10 cellular contexts compared by ENCODE assay signal in genomic region chr1:160429702-160430535, GRCh38. TPM values are rescaled to one million over a fixed set of nuclear protein-coding genes. Genes with fewer than 3 reads are reported as not detected.
DNase-seq lines count a peak whose midpoint lies in the region; ATAC-seq and TF ChIP-seq lines count a peak whose summit lies in the region.
"Had no signal": no experiment of that assay in that cellular context is flagged by ENCODE, and none has a peak within 500 bp of the region (broad histone marks: within the 10 kb centered on the region; RNA-seq: fewer than 3 reads in every experiment).

No MANE protein-coding gene starts in this region.

- H3K4me3 ChIP-seq in GM06990 (replicated peaks; ENCODE audit: low read depth, low read length): no peak overlapping the region
- no peak overlapping the region for H3K4me3 ChIP-seq in effector memory CD4-positive, alpha-beta T cell (ENCODE audit: insufficient read depth, low read depth, low read length, poor library complexity, severe bottlenecking)

- H3K27ac ChIP-seq in effector memory CD4-positive, alpha-beta T cell (ENCODE audit: insufficient read depth, low read length, poor library complexity, severe bottlenecking): peak overlapping the region; percentile 58

- peaks cover 35% of the 10 kb centered on the region for H3K4me1 ChIP-seq in effector memory CD4-positive, alpha-beta T cell (ENCODE audit: control insufficient read depth, insufficient read depth, low read length, poor library complexity, severe bottlenecking)

- H3K36me3 ChIP-seq in GM06990 (ENCODE audit: control insufficient read depth, insufficient read depth, low read length): no peaks in the 10 kb centered on the region
- no peaks in the 10 kb centered on the region for H3K36me3 ChIP-seq in effector memory CD4-positive, alpha-beta T cell (ENCODE audit: control insufficient read depth, insufficient read depth, low read length)

- DNase-seq in GM06990 (ENCODE audit: extremely low read depth, insufficient read length): peak; percentile 79
- no peak for DNase-seq in effector memory CD4-positive, alpha-beta T cell
- no peak for DNase-seq in COLO668 (lab: John Stamatoyannopoulos, UW; ENCODE audit: unreplicated experiment)
- DNase-seq in left colon: no peak
- DNase-seq in NCI-H2227 (lab: John Stamatoyannopoulos, UW; ENCODE audit: unreplicated experiment): no peak
- DNase-seq: activated CD4-positive, alpha-beta T cell treated with anti-CD3 and anti-CD28 coated beads, Interleukin-2, amount 50 U/mL, for 4 hours; NCI-H524 treated with DMSO at 0.1 percent for 48 hours had no signal

- no peak for TF ChIP-seq CTCF in GM06990 (IDR thresholded peaks at IDR 0.05; ENCODE audit: insufficient read depth, low read length, poor library complexity, severe bottlenecking)

- no peaks in the 10 kb centered on the region for H3K9me3 ChIP-seq in effector memory CD4-positive, alpha-beta T cell (ENCODE audit: control insufficient read depth, low read length)

- H3K27me3 ChIP-seq in GM06990 (replicated peaks; ENCODE audit: control insufficient read depth, insufficient read depth, low read length): no peaks in the 10 kb centered on the region
- no peaks in the 10 kb centered on the region for H3K27me3 ChIP-seq in effector memory CD4-positive, alpha-beta T cell (replicated peaks; ENCODE audit: control insufficient read depth, insufficient read depth, low read length, poor library complexity, severe bottlenecking)

- ATAC-seq in GM19463 (IDR thresholded peaks at IDR 0.05; ENCODE audit: unreplicated experiment) (peak; percentile 48), HG03469 (IDR thresholded peaks at IDR 0.05; ENCODE audit: unreplicated experiment) (peak; percentile 40), GM19397 (IDR thresholded peaks at IDR 0.05; ENCODE audit: unreplicated experiment) (no peak), left colon (no peak)

- intact Hi-C loops in left colon (cut with DNase I, micrococcal nuclease): loop anchor here (5.0 kb wide), 1 partner anchor 177 kb away; no protein-coding TSS in a partner anchor

RNA-seq across cellular contexts. Expression of gene VANGL2, which starts 29.6 kb away (rescaled TPM):
- 1 to 10 TPM; 5.8 to 6.3 TPM for total RNA-seq in left colon

Comparison
In these comparisons a context has a peak if more than half of its experiments do, and no peak if none do; other contexts are left out.
1. ATAC-seq: peak in GM19463 (single experiment) and HG03469 (single experiment); none in GM19397 (single experiment) and left colon (single experiment).